Comparison of ENCODE assay signal across 2 cellular contexts in the genomic region with DNA sequence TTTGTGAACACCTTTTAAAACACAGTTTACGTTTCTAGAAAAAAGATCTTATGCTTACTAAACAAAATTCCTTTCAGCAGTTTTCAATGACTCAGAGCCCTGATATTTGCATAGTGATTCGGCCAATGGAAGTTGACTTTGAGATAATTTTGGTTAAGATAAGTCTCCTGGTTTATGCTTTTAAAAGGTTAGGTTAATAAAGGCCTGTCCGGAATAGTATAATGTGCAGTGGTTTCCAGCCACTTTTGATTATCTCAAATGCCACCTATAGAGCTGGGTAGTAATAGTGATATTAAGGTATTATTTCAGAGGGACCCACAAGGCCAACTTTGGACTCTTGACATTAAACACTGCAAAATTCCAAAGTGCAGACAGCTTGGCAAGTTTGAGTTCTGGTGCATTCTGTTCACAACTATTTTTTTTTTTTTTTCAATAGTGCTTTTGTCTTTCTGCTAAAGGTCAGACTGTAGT.
TF ChIP-seq lines count a peak whose summit lies in the region.

No MANE protein-coding gene starts in this region.

TF ChIP-seq in SK-N-SH, 30 proteins besides CTCF, POLR2A, EP300 and RAD21 (continued from another document):
- TF ChIP-seq ZBTB33 (IDR thresholded peaks at IDR 0.05; ENCODE audit: borderline replicate concordance, low read depth) (no peak), SIN3A (IDR thresholded peaks at IDR 0.05; ENCODE audit: borderline replicate concordance, low read depth, low read length) (no peak), RCOR1 (IDR thresholded peaks at IDR 0.05; ENCODE audit: low read length) (no peak), YY1 (IDR thresholded peaks at IDR 0.05; ENCODE audit: low read depth) (no peak), NFIC (IDR thresholded peaks at IDR 0.05; ENCODE audit: borderline replicate concordance) (no peak), FOXM1 (IDR thresholded peaks at IDR 0.05; ENCODE audit: low read depth) (no peak), TCF12 (IDR thresholded peaks at IDR 0.05) (no peak), GATA2 (CRISPR knock-in tag; IDR thresholded peaks at IDR 0.05) (no peak), FOSL2 (IDR thresholded peaks at IDR 0.05; ENCODE audit: borderline replicate concordance, low read depth) (no peak), MAX (IDR thresholded peaks at IDR 0.05; ENCODE audit: low read depth) (no peak), SMC3 (IDR thresholded peaks at IDR 0.05; ENCODE audit: low read depth, low read length) (no peak), TEAD4 (IDR thresholded peaks at IDR 0.05; ENCODE audit: borderline replicate concordance, insufficient read depth) (no peak)
- TF ChIP-seq, protein P1, sequence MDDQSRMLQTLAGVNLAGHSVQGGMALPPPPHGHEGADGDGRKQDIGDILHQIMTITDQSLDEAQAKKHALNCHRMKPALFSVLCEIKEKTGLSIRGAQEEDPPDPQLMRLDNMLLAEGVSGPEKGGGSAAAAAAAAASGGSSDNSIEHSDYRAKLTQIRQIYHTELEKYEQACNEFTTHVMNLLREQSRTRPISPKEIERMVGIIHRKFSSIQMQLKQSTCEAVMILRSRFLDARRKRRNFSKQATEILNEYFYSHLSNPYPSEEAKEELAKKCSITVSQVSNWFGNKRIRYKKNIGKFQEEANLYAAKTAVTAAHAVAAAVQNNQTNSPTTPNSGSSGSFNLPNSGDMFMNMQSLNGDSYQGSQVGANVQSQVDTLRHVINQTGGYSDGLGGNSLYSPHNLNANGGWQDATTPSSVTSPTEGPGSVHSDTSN (IDR thresholded peaks at IDR 0.05) = no peak

TF ChIP-seq in HEK293T, 16 proteins besides CTCF, POLR2A, EP300 and RAD21 (continued from another document):
- TF ChIP-seq PKNOX1 (IDR thresholded peaks at IDR 0.05) = no peak
